In the genomic region with DNA sequence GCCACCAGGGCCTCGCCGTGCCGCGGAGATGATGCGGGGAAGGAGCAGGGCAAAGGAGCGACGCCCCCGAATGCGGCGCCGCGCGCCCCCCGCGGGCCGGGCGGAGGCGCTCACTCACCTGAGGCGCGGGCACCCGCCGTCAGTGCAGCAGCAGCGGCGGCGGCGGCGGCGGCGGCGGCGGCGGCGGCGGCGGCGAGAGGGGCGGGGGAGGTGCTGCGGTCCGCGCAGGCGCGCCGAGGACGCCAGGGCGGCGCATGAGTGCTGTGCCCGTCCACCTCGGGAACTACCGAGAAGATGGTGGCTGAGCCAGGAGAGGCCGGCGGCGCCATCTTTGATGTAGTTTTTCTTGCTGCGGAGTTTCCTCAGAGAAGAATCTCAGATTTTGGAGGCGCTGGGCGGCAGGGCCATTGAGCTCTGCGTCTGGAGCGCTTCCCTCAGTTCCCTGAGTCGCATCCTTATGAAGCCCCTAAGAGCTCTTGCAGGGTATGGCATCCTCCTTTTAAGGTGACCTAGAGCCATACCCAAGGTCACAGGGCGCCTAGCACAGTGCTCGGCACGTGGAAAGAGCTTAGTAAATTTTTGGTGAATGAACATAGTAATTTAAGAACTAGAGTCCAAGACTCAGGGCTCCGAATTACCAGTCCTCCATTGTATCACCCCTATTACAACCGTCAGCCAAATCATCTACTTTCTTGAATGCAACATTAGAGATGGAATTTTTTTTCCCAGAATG, we compare ENCODE assay signal across 7 cellular contexts.
DNase-seq lines count a peak whose midpoint lies in the region; ATAC-seq and TF ChIP-seq lines count a peak whose summit lies in the region.

A gene (minus strand): TSS at position 164 of the 733 bp plus-strand sequence. CDS start 24,355 bp downstream, outside the sequence.

- peak; percentile 60 for TF ChIP-seq POLR2A in GM18505 (IDR thresholded peaks at IDR 0.05; ENCODE audit: borderline replicate concordance, extremely low read depth, insufficient read depth, insufficient read length)

- ATAC-seq in GM18505 (IDR thresholded peaks at IDR 0.05; ENCODE audit: unreplicated experiment) (peak; percentile 85), HG02973 (IDR thresholded peaks at IDR 0.05; ENCODE audit: unreplicated experiment) (peak; percentile 88)

- peak within 1 kb of the TSS; percentile 74 for H3K4me3 ChIP-seq in retinal pigment epithelial cell (ENCODE audit: low read length)

- DNase-seq in NCI-H2029 (lab: John Stamatoyannopoulos, UW) (peak; percentile 95), T-helper 22 cell (ENCODE audit: low read depth) (peak; percentile 87), astrocyte of the hippocampus (ENCODE audit: low read depth, low spot score) (peak; percentile 98), hippocampal formation (lab: John Stamatoyannopoulos, UW) (peak; percentile 85 to 92), retinal pigment epithelial cell (ENCODE audit: low read depth) (peak; percentile 66)

- TF ChIP-seq CTCF in retinal pigment epithelial cell (conservative IDR thresholded peaks at IDR 0.05; ENCODE audit: low read depth, low read length) = no peak

Comparison
In these comparisons a context has a peak if more than half of its experiments do, and no peak if none do; other contexts are left out.
1. Peak in every context shown above with its lines: DNase-seq, ATAC-seq and H3K4me3 ChIP-seq.